ENCODE assay signal across 8 cellular contexts in genomic region chr1:145918992-145919939, GRCh38. TPM values are rescaled to one million over a fixed set of nuclear protein-coding genes. Genes with fewer than 3 reads are reported as not detected.
DNase-seq lines count a peak whose midpoint lies in the region; ATAC-seq and TF ChIP-seq lines count a peak whose summit lies in the region.

No MANE protein-coding gene starts in this region.

- H3K4me3 ChIP-seq in AG04450 (ENCODE audit: low read depth, low read length) (peak overlapping the region; percentile 95), GM12864 (ENCODE audit: low read depth, low read length) (peak overlapping the region; percentile 97), OCI-LY1 (ENCODE audit: low read depth, low read length, poor library complexity, severe bottlenecking) (peak overlapping the region; percentile 93), brain microvascular endothelial cell (ENCODE audit: low read depth, low read length) (peak overlapping the region; percentile 92), iPS-18c (ENCODE audit: insufficient read depth, low read depth, low read length) (peak overlapping the region; percentile 78), skeletal muscle cell (ENCODE audit: low read depth, low read length) (peak overlapping the region; percentile 96)

- CTCF ChIA-PET in AG04450 (lab: Charles Lee): interaction anchor here (1.0 to 1.7 kb wide), 7 partner anchors 8 to 93 kb away, joined by 3 to 10 read pairs (median 4); partner anchors contain the start of genes ITGA10, NUDT17 and RBM8A

- peaks cover 29% of the 10 kb centered on the region for H3K36me3 ChIP-seq in OCI-LY1 (ENCODE audit: insufficient read depth, low read length)
- H3K36me3 ChIP-seq in brain microvascular endothelial cell (replicated peaks): peaks cover 8% of the 10 kb centered on the region

- TF ChIP-seq CTCF in AG04450 (IDR thresholded peaks at IDR 0.05; ENCODE audit: low read depth, low read length): no peak
- no peak for TF ChIP-seq CTCF in GM12864 (IDR thresholded peaks at IDR 0.05; ENCODE audit: low read depth, low read length, missing control alignments)
- no peak for TF ChIP-seq CTCF in OCI-LY1 (IDR thresholded peaks at IDR 0.05; ENCODE audit: low read length)
- peak; percentile 5 for TF ChIP-seq CTCF in brain microvascular endothelial cell (IDR thresholded peaks at IDR 0.05; ENCODE audit: low read depth, low read length, missing control alignments)

- H3K4me2 ChIP-seq in OCI-LY1 (ENCODE audit: low read length): peak overlapping the region; percentile 96

- in situ Hi-C loops in brain microvascular endothelial cell (cut with HindIII; ENCODE audit: low pct_ligation_motif_present, low sequenced_read_pairs): no loop called here

- no peaks in the 10 kb centered on the region for H3K79me2 ChIP-seq in OCI-LY1 (ENCODE audit: insufficient read depth, low read length)

- H3K27me3 ChIP-seq in AG04450 (ENCODE audit: control insufficient read depth, insufficient read depth, low read length): no peaks in the 10 kb centered on the region
- H3K27me3 ChIP-seq in OCI-LY1 (ENCODE audit: insufficient read depth, low read length): no peaks in the 10 kb centered on the region
- no peaks in the 10 kb centered on the region for H3K27me3 ChIP-seq in brain microvascular endothelial cell (replicated peaks)

- peaks cover 22% of the 10 kb centered on the region for H3K4me1 ChIP-seq in OCI-LY1 (ENCODE audit: insufficient read depth, low read length, severe bottlenecking)

- POLR2A ChIA-PET in AG04450 (lab: Yijun Ruan, JAX): interaction anchor here (0.6 to 2.4 kb wide), 9 partner anchors 8 to 167 kb away, joined by 3 to 15 read pairs (median 5); partner anchors contain the start of genes ANKRD34A, ANKRD35, NUDT17 and PIAS3

- H3K9me3 ChIP-seq in AG04450 (ENCODE audit: control insufficient read depth, insufficient read depth, low read length) (no peaks in the 10 kb centered on the region), OCI-LY1 (ENCODE audit: low read length) (no peaks in the 10 kb centered on the region), iPS-18c (ENCODE audit: control insufficient read depth, insufficient read depth, low read length) (no peaks in the 10 kb centered on the region)

- H3K27ac ChIP-seq in AG04450 (ENCODE audit: low read depth, low read length) (peak overlapping the region; percentile 84), OCI-LY1 (ENCODE audit: low read depth, low read length, poor library complexity, severe bottlenecking) (peak overlapping the region; percentile 61), brain microvascular endothelial cell (peak overlapping the region; percentile 89)

- no peaks in the 10 kb centered on the region for H4K20me1 ChIP-seq in OCI-LY1 (ENCODE audit: insufficient read depth, low read length)

- H3F3A ChIP-seq in OCI-LY1 (ENCODE audit: insufficient read depth, low read length): peaks cover 9% of the 10 kb centered on the region; the same call in 1 of the 2 replicates

- peak overlapping the region; percentile 76 for H3K9ac ChIP-seq in OCI-LY1 (ENCODE audit: low read length)

- peak; percentile 12 for ATAC-seq in HG03045 (IDR thresholded peaks at IDR 0.05; ENCODE audit: unreplicated experiment)

- H3K9me2 ChIP-seq in OCI-LY1 (ENCODE audit: low read depth, low read length): no peaks in the 10 kb centered on the region

- no peak overlapping the region for H2AFZ ChIP-seq in OCI-LY1 (ENCODE audit: low read length)

- DNase-seq in AG04450 (ENCODE audit: low read depth, low spot score) (no peak), GM12864 (ENCODE audit: low read depth) (no peak), brain microvascular endothelial cell (peak; percentile 48), skeletal muscle cell (ENCODE audit: low read depth) (peak; percentile 17), NCI-H446 treated with DMSO at 0.1 percent for 48 hours (lab: John Stamatoyannopoulos, UW) (no peak)

RNA-seq across cellular contexts. Expression of gene PEX11B, which starts 0.7 kb away (rescaled TPM):
- polyA plus RNA-seq in AG04450 (2011; rRNA removed): 44.2 and 51.1 TPM in 2 replicates
- 21.4 and 25.3 TPM in 2 replicates for polyA minus RNA-seq in AG04450 (2011; rRNA and poly(A)+ RNA removed)

RNA-seq across cellular contexts. Expression of gene RBM8A, which starts 8.0 kb away (rescaled TPM):
- 134 and 158 TPM in 2 replicates for polyA plus RNA-seq in AG04450 (2011; rRNA removed)
- 47.4 and 49.1 TPM in 2 replicates for polyA minus RNA-seq in AG04450 (2011; rRNA and poly(A)+ RNA removed)

RNA-seq across cellular contexts. Expression of gene ITGA10, which starts 9.4 kb away (rescaled TPM):
- polyA plus RNA-seq in AG04450 (2011; rRNA removed): 0.68 and 0.78 TPM in 2 replicates
- polyA minus RNA-seq in AG04450 (2011; rRNA and poly(A)+ RNA removed): 0.64 and 0.83 TPM in 2 replicates

RNA-seq across cellular contexts. Expression of gene ANKRD35, which starts 33.6 kb away (rescaled TPM):
- polyA plus RNA-seq in AG04450 (2011; rRNA removed): 2.6 and 2.7 TPM in 2 replicates
- 0.87 and 0.96 TPM in 2 replicates for polyA minus RNA-seq in AG04450 (2011; rRNA and poly(A)+ RNA removed)

RNA-seq across cellular contexts. Expression of gene LIX1L, which starts 38.6 kb away (rescaled TPM):
- 39.3 and 47.2 TPM in 2 replicates for polyA plus RNA-seq in AG04450 (2011; rRNA removed)
- polyA minus RNA-seq in AG04450 (2011; rRNA and poly(A)+ RNA removed): 25.7 and 33.3 TPM in 2 replicates

Comparison
In these comparisons a context has a peak if more than half of its experiments do, and no peak if none do; other contexts are left out.
1. DNase-seq: peak in brain microvascular endothelial cell (single experiment) and skeletal muscle cell (single experiment); none in AG04450 (single experiment), GM12864 (single experiment) and NCI-H446 treated with DMSO at 0.1 percent for 48 hours (single experiment).
2. Peak in every context shown above with its lines, with median percentiles within 50 percentile points of each other: H3K27ac ChIP-seq and H3K4me3 ChIP-seq.